9 cellular contexts compared by ENCODE assay signal in the genomic region with DNA sequence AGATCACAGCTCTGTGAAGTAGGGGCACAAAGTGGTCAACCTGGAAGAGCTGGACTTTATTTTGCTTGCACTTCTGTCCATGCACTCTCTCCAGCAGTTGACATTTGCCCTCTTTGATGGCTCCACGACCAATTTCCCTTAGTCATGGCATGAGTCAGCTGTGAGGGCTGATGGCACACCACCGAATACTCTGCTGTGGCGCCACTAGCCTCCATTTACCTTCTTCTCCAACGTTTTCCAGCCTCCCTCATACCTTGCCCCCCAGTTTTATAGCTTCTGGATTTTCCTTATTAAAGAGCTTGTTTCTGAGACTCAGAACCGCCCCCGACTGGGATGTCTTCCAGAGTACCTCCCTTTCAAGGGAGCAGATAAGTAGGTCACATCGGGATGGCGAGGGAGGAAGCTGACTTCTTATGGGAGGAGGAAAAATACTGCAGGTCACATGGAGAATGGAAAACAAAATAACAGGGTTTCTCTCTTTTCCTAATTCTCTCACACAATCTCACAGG. TPM values are rescaled to one million over a fixed set of nuclear protein-coding genes. Genes with fewer than 3 reads are reported as not detected.
DNase-seq lines count a peak whose midpoint lies in the region; ATAC-seq and TF ChIP-seq lines count a peak whose summit lies in the region.
"Had no signal": no experiment of that assay in that cellular context is flagged by ENCODE, and none has a peak within 500 bp of the region (broad histone marks: within the 10 kb centered on the region; RNA-seq: fewer than 3 reads in every experiment).

No MANE protein-coding gene starts in this region.

- TF ChIP-seq CTCF in Loucy (conservative IDR thresholded peaks at IDR 0.05; ENCODE audit: low read length) (no peak), lung (IDR thresholded peaks at IDR 0.05; ENCODE audit: control extremely low read depth, extremely low read depth) (no peak)

- H3F3A ChIP-seq in Loucy (ENCODE audit: low read depth), result no peaks in the 10 kb centered on the region

- no peaks in the 10 kb centered on the region for H3K9me2 ChIP-seq in Loucy (replicated peaks; ENCODE audit: low read depth, low read length)

- WGBS in lung, 2 donors, result 24 to 47% methylated on average over 8 of the region's 8 CpGs

- H3K79me2 ChIP-seq in Loucy (ENCODE audit: insufficient read depth, low read length), result peaks cover 27% of the 10 kb centered on the region

- no peak overlapping the region for H2AFZ ChIP-seq in Loucy (ENCODE audit: low read length)

- no peaks in the 10 kb centered on the region for H3K36me3 ChIP-seq in Loucy (ENCODE audit: insufficient read depth, low read length)
- H3K36me3 ChIP-seq in lung (ENCODE audit: control insufficient read depth in 2 of 2, insufficient read depth in 2 of 2, low read length in 2 of 2), result no peaks in the 10 kb centered on the region

- peak overlapping the region; percentile 82 for H3K4me2 ChIP-seq in Loucy (ENCODE audit: low read depth, low read length, poor library complexity, severe bottlenecking)

- H3K27ac ChIP-seq in lung (ENCODE audit: low read depth in 1 of 2, low read length in 1 of 2) (peak overlapping the region; percentile 77 to 98), temporal lobe (ENCODE audit: low read depth, low read length) (peak overlapping the region; percentile 89)

- H4K20me1 ChIP-seq in Loucy (ENCODE audit: insufficient read depth, low read length, poor library complexity, severe bottlenecking), result no peaks in the 10 kb centered on the region

- no peaks in the 10 kb centered on the region for H3K9me3 ChIP-seq in Loucy (ENCODE audit: insufficient read depth, low read depth, low read length)
- no peaks in the 10 kb centered on the region for H3K9me3 ChIP-seq in lung (ENCODE audit: control insufficient read depth in 2 of 2, insufficient read depth in 1 of 2, low read length in 1 of 2)

- peaks cover 43% of the 10 kb centered on the region for H3K4me1 ChIP-seq in Loucy (ENCODE audit: insufficient read depth, low read length, poor library complexity, severe bottlenecking)
- H3K4me1 ChIP-seq in lung (ENCODE audit: control insufficient read depth in 2 of 2, insufficient read depth in 2 of 2, low read length in 2 of 2), result peaks cover 14 to 17% of the 10 kb centered on the region in 2 donors

- ATAC-seq in lung (ENCODE audit: insufficient read depth, low FRiP score), result no peak
- ATAC-seq in GM19395 (IDR thresholded peaks at IDR 0.05; ENCODE audit: unreplicated experiment), result no peak

- H3K27me3 ChIP-seq in Loucy (ENCODE audit: insufficient read depth, low read length, poor library complexity, severe bottlenecking) (no peaks in the 10 kb centered on the region), lung (ENCODE audit: control insufficient read depth, insufficient read depth) (no peaks in the 10 kb centered on the region)

- H3K4me3 ChIP-seq in Loucy (ENCODE audit: low read length, poor library complexity, severe bottlenecking) (no peak overlapping the region), lung (no peak overlapping the region)

- peak overlapping the region; percentile 90 for H3K9ac ChIP-seq in Loucy (ENCODE audit: low read depth, low read length, poor library complexity, severe bottlenecking)

- DNase-seq in cerebellum (ENCODE audit: low spot score), result peak; percentile 83
- DNase-seq in lung (ENCODE audit: low spot score), result no peak
- no peak for DNase-seq in NCI-H1048 (lab: John Stamatoyannopoulos, UW)
- DNase-seq in T1000 (lab: John Stamatoyannopoulos, UW), result no peak
- no peak for DNase-seq in MV-4-11 (lab: John Stamatoyannopoulos, UW)
- DNase-seq: NCI-H1417 had no signal

RNA-seq across cellular contexts. Expression of a gene that starts 17.6 kb away (rescaled TPM):
- total RNA-seq in cerebellum, result 0.82 TPM
- 10 to 100 TPM in 1 of 2 donors, 1 to 10 TPM in 1; 5.8 to 14.0 TPM for total RNA-seq in lung
- polyA plus RNA-seq in lung, result 10 to 100 TPM; 14.6 to 28.4 TPM
- total RNA-seq in temporal lobe, result 0.49 TPM
